8 cellular contexts compared by ENCODE assay signal in the genomic region with DNA sequence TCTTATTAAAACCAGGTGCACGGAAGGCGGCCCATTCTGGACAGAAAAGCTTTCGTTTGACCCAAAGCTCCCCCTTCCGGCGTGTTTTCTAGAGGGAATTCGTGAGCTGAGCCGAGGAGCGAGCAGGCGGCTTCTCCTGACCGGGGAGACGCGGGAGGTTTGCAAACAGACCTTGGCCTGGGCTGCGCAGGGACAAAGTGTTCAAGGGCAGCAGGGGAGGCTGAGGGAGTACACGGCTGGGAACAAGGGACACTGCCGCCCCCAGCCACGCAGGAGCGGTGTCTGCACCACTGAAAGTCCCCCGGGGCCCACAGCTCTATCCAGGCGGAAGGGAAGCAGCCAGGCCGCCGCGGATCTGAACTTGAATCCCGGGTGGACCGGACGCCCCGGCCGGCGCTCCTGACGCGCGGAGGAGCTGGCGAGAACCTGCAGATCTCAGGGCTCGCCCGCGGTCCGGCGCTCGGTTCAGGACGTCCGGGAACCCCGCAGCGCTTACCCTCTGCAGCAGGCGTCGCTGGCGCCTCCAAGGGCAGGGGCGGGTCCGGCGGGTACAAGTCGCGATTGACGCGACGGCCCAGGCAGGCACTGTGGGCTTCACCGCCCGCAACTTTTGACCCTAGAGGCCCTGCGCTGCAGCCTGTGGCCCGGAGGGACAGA.
DNase-seq lines count a peak whose midpoint lies in the region; ATAC-seq lines count a peak whose summit lies in the region.

No MANE protein-coding gene starts in this region.

- H3K4me3 ChIP-seq in mesodermal cell (ENCODE audit: extremely low read depth, insufficient read depth, low read length, poor library complexity, severe bottlenecking) = peak overlapping the region; percentile 26

- WGBS in mesodermal cell (ENCODE audit: insufficient coverage in 2 of 2), 2 experiments = 7 to 10% methylated on average over 53 to 57 of the region's 57 CpGs

- H3K4me1 ChIP-seq in mesodermal cell (ENCODE audit: control insufficient read depth, insufficient read depth, low read length, poor library complexity, severe bottlenecking) = no peaks in the 10 kb centered on the region

- DNase-seq in NCI-H748 (lab: John Stamatoyannopoulos, UW; ENCODE audit: unreplicated experiment) = peak; percentile 39
- DNase-seq in NCI-H748 treated with DMSO at 0.1 percent for 48 hours (lab: John Stamatoyannopoulos, UW) = no peak
- DNase-seq in activated CD4-positive, alpha-beta T cell treated with anti-CD3 and anti-CD28 coated beads, Interleukin-2, amount 50 U/mL, for 1 hour = peak; percentile 7
- peak; percentile 58 for DNase-seq in epidermal melanocyte (ENCODE audit: insufficient read length, low spot score)
- DNase-seq in stimulated activated naive CD8-positive, alpha-beta T cell treated with anti-CD3 and anti-CD28 coated beads, Interleukin-15, Interleukin-2, amounts not matched to agents 100 U/mL and 50 U/mL, for 24 hours = peak; percentile 43
- DNase-seq in hepatic stellate cell (ENCODE audit: low spot score) = no peak
- no peak for DNase-seq in SKM-1 treated with dmso at 0.1 percent for 144 hours (lab: John Stamatoyannopoulos, UW; ENCODE audit: unreplicated experiment)

- ATAC-seq in stimulated activated naive CD8-positive, alpha-beta T cell treated with anti-CD3 and anti-CD28 coated beads, Interleukin-15, Interleukin-2, amounts not matched to agents 100 U/mL and 50 U/mL, for 24 hours = peak; percentile 60

- H3K36me3 ChIP-seq in mesodermal cell (ENCODE audit: control insufficient read depth, insufficient read depth, low read length) = no peaks in the 10 kb centered on the region

- H3K27ac ChIP-seq in mesodermal cell (ENCODE audit: low read depth, low read length, severe bottlenecking) = no peak overlapping the region

- H3K9me3 ChIP-seq in mesodermal cell (ENCODE audit: control insufficient read depth, low read length) = peaks cover 6% of the 10 kb centered on the region

Comparison
In these comparisons a context has a peak if more than half of its experiments do, and no peak if none do; other contexts are left out.
1. DNase-seq: peak in NCI-H748 (single experiment), activated CD4-positive, alpha-beta T cell treated with anti-CD3 and anti-CD28 coated beads, Interleukin-2, amount 50 U/mL, for 1 hour (single experiment), epidermal melanocyte (single experiment) and stimulated activated naive CD8-positive, alpha-beta T cell treated with anti-CD3 and anti-CD28 coated beads, Interleukin-15, Interleukin-2, amounts not matched to agents 100 U/mL and 50 U/mL, for 24 hours (single experiment); none in NCI-H748 treated with DMSO at 0.1 percent for 48 hours (single experiment), hepatic stellate cell (single experiment) and SKM-1 treated with dmso at 0.1 percent for 144 hours (single experiment).